ENCODE assay signal across 25 cellular contexts in genomic region chr1:24594328-24594598, GRCh38. TPM values are rescaled to one million over a fixed set of nuclear protein-coding genes. Genes with fewer than 3 reads are reported as not detected.
A peak's percentile ranks its signal among the peaks of the same experiment; 100 is the strongest.
DNase-seq lines count a peak whose midpoint lies in the region; ATAC-seq, FAIRE-seq and TF ChIP-seq lines count a peak whose summit lies in the region.
"Had no signal": no experiment of that assay in that cellular context is flagged by ENCODE, and none has a peak within 500 bp of the region (broad histone marks: within the 10 kb centered on the region; RNA-seq: fewer than 3 reads in every experiment).

No MANE protein-coding gene starts in this region.

- no peaks in the 10 kb centered on the region for H3F3A ChIP-seq in PC-9 (ENCODE audit: insufficient read depth, low read depth)

- CTCF ChIA-PET in MCF 10A (lab: Yijun Ruan, JAX), result interaction anchor here (0.6 to 1.5 kb wide), 4 partner anchors 24 to 217 kb away, joined by 3 to 4 read pairs (median 4); no protein-coding TSS in a partner anchor
- CTCF ChIA-PET in PC-9 (lab: Charles Lee), result no interaction called here

- H3K4me1 Mint-ChIP-seq in MCF 10A (ENCODE audit: insufficient read depth, unreplicated experiment), result peaks cover 14% of the 10 kb centered on the region
- H3K4me1 Mint-ChIP-seq: activated naive CD8-positive, alpha-beta T cell treated with anti-CD3 and anti-CD28 coated beads, Interleukin-2, amount 50 U/mL, for 24 hours; natural killer cell; WTC11 had no signal

- BruUV-seq in MCF 10A (replicated peaks; lab: Mats Ljungman, UMichigan) (no TSS peak), PC-9 (replicated peaks; lab: Mats Ljungman, UMichigan) (no TSS peak)

- no peaks in the 10 kb centered on the region for H3K79me2 ChIP-seq in PC-9 (ENCODE audit: low read depth)
- H3K79me2 ChIP-seq in keratinocyte (ENCODE audit: control insufficient read depth, insufficient read depth, low read length), result no peaks in the 10 kb centered on the region

- no peak overlapping the region for H3K9ac ChIP-seq in keratinocyte (ENCODE audit: control insufficient read depth, extremely low read depth, insufficient read depth, low read length)
- H3K9ac ChIP-seq: BLaER1 had no signal

- POLR2A ChIA-PET in MCF 10A (lab: Yijun Ruan, JAX), result interaction anchor here (0.6 to 1.6 kb wide), 2 partner anchors 37 to 42 kb away, joined by 3 read pairs; no protein-coding TSS in a partner anchor
- POLR2A ChIA-PET in PC-9 (lab: Charles Lee; ENCODE audit: unreplicated experiment), result no interaction called here

- H3K27ac ChIP-seq in breast epithelium (no peak overlapping the region), PC-9 (no peak overlapping the region), keratinocyte (ENCODE audit: control insufficient read depth, insufficient read depth, low read length) (no peak overlapping the region), upper lobe of right lung (no peak overlapping the region)
- H3K27ac ChIP-seq: BLaER1 had no signal

- no peak overlapping the region for H3K4me3 ChIP-seq in breast epithelium
- no peak overlapping the region for H3K4me3 ChIP-seq in PC-9
- no peak overlapping the region for H3K4me3 ChIP-seq in keratinocyte (ENCODE audit: control insufficient read depth in 2 of 3, extremely low read depth in 1 of 3, insufficient read depth in 2 of 3, low read depth in 1 of 3, low read length in 3 of 3)
- H3K4me3 ChIP-seq in upper lobe of right lung, result no peak overlapping the region
- H3K4me3 ChIP-seq: BLaER1 had no signal

- TF ChIP-seq POLR2A in breast epithelium (IDR thresholded peaks at IDR 0.05), result no peak

- no peaks in the 10 kb centered on the region for H3K9me1 ChIP-seq in keratinocyte (ENCODE audit: control insufficient read depth, extremely low read depth, insufficient read depth, low read length)

- H3K9me2 ChIP-seq in PC-9 (ENCODE audit: insufficient read depth), result no peaks in the 10 kb centered on the region

- H3K9me3 Mint-ChIP-seq in MCF 10A (ENCODE audit: unreplicated experiment), result no peaks in the 10 kb centered on the region
- H3K9me3 Mint-ChIP-seq: activated naive CD8-positive, alpha-beta T cell treated with anti-CD3 and anti-CD28 coated beads, Interleukin-2, amount 50 U/mL, for 24 hours; natural killer cell; WTC11 had no signal

- intact Hi-C loops in MCF 10A (cut with micrococcal nuclease), result loop anchor here (5.0 kb wide), 1 partner anchor 43 kb away; no protein-coding TSS in a partner anchor
- intact Hi-C loops in breast epithelium (cut with DNase I; ENCODE audit: low total_unique reads), result no loop called here
- intact Hi-C loops in PC-9 (cut with micrococcal nuclease; ENCODE audit: unreplicated experiment), result loop anchor here (2.0 to 5.0 kb wide), 2 partner anchors 41 to 92 kb away; partner anchors contain the start of gene RCAN3
- intact Hi-C loops in upper lobe of right lung (cut with DNase I), result no loop called here

- ATAC-seq in upper lobe of right lung (peak; percentile 72), HG03135 (IDR thresholded peaks at IDR 0.05; ENCODE audit: unreplicated experiment) (no peak)
- ATAC-seq: activated naive CD8-positive, alpha-beta T cell treated with anti-CD3 and anti-CD28 coated beads, Interleukin-2, amount 50 U/mL, for 24 hours; left lobe of liver; natural killer cell; right cardiac atrium; WTC11 had no signal

- H3K9me3 ChIP-seq in breast epithelium (no peaks in the 10 kb centered on the region), PC-9 (ENCODE audit: insufficient read depth, low read depth) (no peaks in the 10 kb centered on the region), keratinocyte (ENCODE audit: control insufficient read depth, low read depth, low read length) (no peaks in the 10 kb centered on the region), upper lobe of right lung (no peaks in the 10 kb centered on the region)
- H3K9me3 ChIP-seq: BLaER1 had no signal

- H4K20me1 ChIP-seq in PC-9 (ENCODE audit: insufficient read depth) (no peaks in the 10 kb centered on the region), keratinocyte (ENCODE audit: control insufficient read depth, extremely low read depth, insufficient read depth, low read length) (no peaks in the 10 kb centered on the region)
- H4K20me1 ChIP-seq: BLaER1 had no signal

- DNase-seq in MCF 10A (ENCODE audit: unreplicated experiment) (peak; percentile 7), breast epithelium (ENCODE audit: low spot score in 2 of 2) (no peak), PC-9 (peak; percentile 34 to 72), keratinocyte (ENCODE audit: low read depth, low spot score) (peak; percentile 54), upper lobe of right lung (no peak), NCI-H1930 (lab: John Stamatoyannopoulos, UW) (no peak)
- no peak for DNase-seq in activated T-cell treated with anti-CD3 and anti-CD28 coated beads, Interleukin-2, amount 50 U/mL, for 1 hour
- DNase-seq: ACHN; activated CD4-positive, alpha-beta T cell treated with anti-CD3 and anti-CD28 coated beads, Interleukin-2, amount 50 U/mL, for 4 hours; activated effector memory CD4-positive, alpha-beta T cell treated with Interleukin-2 at 50 U/mL for 16 hours; activated naive CD8-positive, alpha-beta T cell treated with anti-CD3 and anti-CD28 coated beads, Interleukin-2, amount 50 U/mL, for 24 hours; COR-L47; DND-41; foreskin fibroblast; H7; natural killer cell; NCI-H2171 treated with DMSO at 0.1 percent for 48 hours; right cardiac atrium; stimulated activated CD4-positive, alpha-beta T cell treated with anti-CD3 and anti-CD28 coated beads, Interleukin-4, amount 100 ng/mL, for 4 hours; stimulated activated naive CD4-positive, alpha-beta T cell had no signal

- H3K4me3 Mint-ChIP-seq in MCF 10A (ENCODE audit: unreplicated experiment), result no peak overlapping the region
- H3K4me3 Mint-ChIP-seq: activated naive CD8-positive, alpha-beta T cell treated with anti-CD3 and anti-CD28 coated beads, Interleukin-2, amount 50 U/mL, for 24 hours; natural killer cell; WTC11 had no signal

- peak; percentile 93 for FAIRE-seq in keratinocyte (lab: Jason Lieb, UNC)

- H2AFZ ChIP-seq in PC-9 (no peak overlapping the region), keratinocyte (ENCODE audit: control insufficient read depth, low read length) (no peak overlapping the region)

- H3K4me1 ChIP-seq in breast epithelium (no peaks in the 10 kb centered on the region), PC-9 (replicated peaks; ENCODE audit: insufficient read depth) (0 out of 2 replicates have a peak, but pooled peaks cover 6% of the 10 kb centered on the region), keratinocyte (ENCODE audit: control insufficient read depth, extremely low read depth, insufficient read depth, low read length) (peaks cover 13% of the 10 kb centered on the region), upper lobe of right lung (no peaks in the 10 kb centered on the region)
- H3K4me1 ChIP-seq: BLaER1 had no signal

- no peak overlapping the region for H3K27ac Mint-ChIP-seq in MCF 10A (ENCODE audit: low read depth, unreplicated experiment)
- H3K27ac Mint-ChIP-seq: activated naive CD8-positive, alpha-beta T cell treated with anti-CD3 and anti-CD28 coated beads, Interleukin-2, amount 50 U/mL, for 24 hours; natural killer cell had no signal

- dilution Hi-C loops in keratinocyte (cut with MboI; ENCODE audit: extremely low pct_ligation_motif_present, low sequenced_read_pairs), result no loop called here

- H3K4me2 ChIP-seq in PC-9 (peak overlapping the region; percentile 16; the same call in 1 of the 2 replicates), keratinocyte (ENCODE audit: control insufficient read depth, extremely low read depth, insufficient read depth, low read depth, low read length) (peak overlapping the region; percentile 23)
- H3K4me2 ChIP-seq: BLaER1 had no signal

- TF ChIP-seq CTCF in MCF 10A (IDR thresholded peaks at IDR 0.05; ENCODE audit: unreplicated experiment), result no peak
- TF ChIP-seq CTCF in breast epithelium (IDR thresholded peaks at IDR 0.05), result no peak
- TF ChIP-seq CTCF in PC-9 (conservative IDR thresholded peaks at IDR 0.05), result no peak
- no peak for TF ChIP-seq CTCF in keratinocyte (optimal IDR thresholded peaks at IDR 0.05 in 1 of 3, IDR thresholded peaks at IDR 0.05 in 1 of 3, conservative IDR thresholded peaks at IDR 0.05 in 1 of 3; ENCODE audit: extremely low read depth in 1 of 3, insufficient read depth in 2 of 3, low read length in 3 of 3)
- no peak for TF ChIP-seq CTCF in upper lobe of right lung (IDR thresholded peaks at IDR 0.05)

- H3K27me3 ChIP-seq in breast epithelium (no peaks in the 10 kb centered on the region), PC-9 (ENCODE audit: insufficient read depth, low read depth) (no peaks in the 10 kb centered on the region), keratinocyte (ENCODE audit: control insufficient read depth, extremely low read depth, insufficient read depth, low read length) (no peaks in the 10 kb centered on the region), upper lobe of right lung (peaks cover 6% of the 10 kb centered on the region)
- H3K27me3 ChIP-seq: BLaER1 had no signal

- H3K27me3 Mint-ChIP-seq in MCF 10A (ENCODE audit: insufficient read depth, unreplicated experiment), result no peaks in the 10 kb centered on the region

- no peaks in the 10 kb centered on the region for H3K36me3 Mint-ChIP-seq in MCF 10A (ENCODE audit: insufficient read depth, unreplicated experiment)
- H3K36me3 Mint-ChIP-seq: natural killer cell, WTC11 had no signal

- H3K36me3 ChIP-seq in breast epithelium (no peaks in the 10 kb centered on the region), PC-9 (ENCODE audit: low read depth) (no peaks in the 10 kb centered on the region), keratinocyte (ENCODE audit: control insufficient read depth in 2 of 2, extremely low read depth in 1 of 2, insufficient read depth in 2 of 2, low read length in 2 of 2) (no peaks in the 10 kb centered on the region), upper lobe of right lung (no peaks in the 10 kb centered on the region)
- H3K36me3 ChIP-seq: BLaER1 had no signal

RNA-seq across cellular contexts. Expression of gene NCMAP, which starts 38.4 kb away (rescaled TPM):
- total RNA-seq in MCF 10A (2022), result not detected in 2 replicates
- 1 to 10 TPM in 1 of 3 donors, under 1 TPM in 2; 0.16 to 8.2 (median 0.98) TPM for total RNA-seq in breast epithelium
- total RNA-seq in PC-9 (2021), result 0.20 and 0.50 TPM in 2 replicates
- 0.02 to 0.05 TPM in 2 of 3 replicates, not detected in the other for polyA plus RNA-seq in keratinocyte
- not detected for polyA plus RNA-seq in keratinocyte (2011; ENCODE audit: low read depth)
- 0.06 TPM in 2 replicates for polyA plus RNA-seq in keratinocyte (2011; cell fraction: cytosol; rRNA removed)
- polyA plus RNA-seq in keratinocyte (2011; cell fraction: nucleus; rRNA removed), result 0.03 TPM in 2 replicates
- polyA plus RNA-seq in keratinocyte (2012; ENCODE audit: low replicate concordance), result 0.03 TPM in 1 of 2 replicates, not detected in the other
- polyA minus RNA-seq in keratinocyte, result 0.03 TPM in 1 of 3 replicates, not detected in the others
- not detected for polyA minus RNA-seq in keratinocyte (2011; cell fraction: cytosol; rRNA and poly(A)+ RNA removed)
- polyA minus RNA-seq in keratinocyte (2011; cell fraction: nucleus; rRNA and poly(A)+ RNA removed), result not detected in 2 replicates
- 10.7 TPM for total RNA-seq in upper lobe of right lung
- total RNA-seq: natural killer cell, osteocyte had no signal

RNA-seq across cellular contexts. Expression of gene SRRM1, which starts 48.8 kb away (rescaled TPM):
- total RNA-seq in MCF 10A (2022), result 154 and 171 TPM in 2 replicates
- total RNA-seq in breast epithelium, result 100 to 1,000 TPM in 2 of 3 donors, 10 to 100 TPM in 1; 96.3 to 134 (median 118) TPM
- total RNA-seq in PC-9 (2021), result 111 and 124 TPM in 2 replicates
- 29.7 to 79.3 TPM (median 56.1 TPM) in 3 replicates for polyA plus RNA-seq in keratinocyte
- polyA plus RNA-seq in keratinocyte (2011; ENCODE audit: low read depth), result 235 TPM
- 57.5 and 59.9 TPM in 2 replicates for polyA plus RNA-seq in keratinocyte (2011; cell fraction: cytosol; rRNA removed)
- 124 and 130 TPM in 2 replicates for polyA plus RNA-seq in keratinocyte (2011; cell fraction: nucleus; rRNA removed)
- 66.9 and 70.8 TPM in 2 replicates for polyA plus RNA-seq in keratinocyte (2012; ENCODE audit: low replicate concordance)
- polyA minus RNA-seq in keratinocyte, result 40.5 to 79.4 TPM (median 65.6 TPM) in 3 replicates
- polyA minus RNA-seq in keratinocyte (2011; cell fraction: cytosol; rRNA and poly(A)+ RNA removed), result 24.0 TPM
- 44.9 and 73.5 TPM in 2 replicates for polyA minus RNA-seq in keratinocyte (2011; cell fraction: nucleus; rRNA and poly(A)+ RNA removed)
- 113 TPM for total RNA-seq in upper lobe of right lung

Comparison
In these comparisons a context has a peak if more than half of its experiments do, and no peak if none do; other contexts are left out.
1. DNase-seq: peak in MCF 10A (single experiment), PC-9 (2 of 2) and keratinocyte (single experiment); none in breast epithelium (0 of 2), upper lobe of right lung (single experiment), NCI-H1930 (0 of 2) and activated T-cell treated with anti-CD3 and anti-CD28 coated beads, Interleukin-2, amount 50 U/mL, for 1 hour (single experiment).
2. intact Hi-C loops: an anchor here in MCF 10A (5.0 kb wide) and PC-9 (2.0 to 5.0 kb wide); none called in breast epithelium and upper lobe of right lung.